In the genomic region with DNA sequence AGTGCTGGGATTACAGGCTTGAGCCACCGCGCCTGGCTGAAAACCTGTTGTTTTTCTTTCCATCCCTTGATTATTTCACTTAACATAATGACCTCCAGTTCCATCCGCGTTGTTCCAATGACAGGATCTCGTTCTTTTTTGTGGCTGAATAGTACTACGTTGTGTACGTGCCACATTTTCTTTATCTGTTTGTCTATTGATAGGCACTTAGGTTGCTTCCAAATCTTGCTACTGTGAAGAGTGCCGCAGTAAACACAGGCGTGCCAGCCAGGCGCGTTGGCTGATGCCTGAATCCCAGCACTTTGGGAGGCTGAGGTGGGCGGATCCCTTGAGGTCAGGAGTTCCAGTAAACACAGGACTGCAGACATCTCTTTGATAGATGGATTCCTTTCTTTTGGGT, we compare ENCODE assay signal across 7 cellular contexts.
DNase-seq lines count a peak whose midpoint lies in the region; ATAC-seq, FAIRE-seq and TF ChIP-seq lines count a peak whose summit lies in the region.
"Not testable (repeated sequence)": the region's sequence is repeated elsewhere in the genome, so short reads cannot be mapped to it uniquely, and the experiment has no call there.

No MANE protein-coding gene starts in this region.

- intact Hi-C loops in CD14-positive monocyte (cut with micrococcal nuclease); HepG2 (cut with micrococcal nuclease; ENCODE audit: unreplicated experiment): not testable (repeated sequence)

- H3K9me3 ChIP-seq in HepG2 (ENCODE audit: low read length): not testable (repeated sequence)

- BruUV-seq in HepG2 (replicated peaks; lab: Mats Ljungman, UMichigan): not testable (repeated sequence)

- H2AFZ ChIP-seq in HepG2 (ENCODE audit: low read length): not testable (repeated sequence)

- peaks cover 58% of the 10 kb centered on the region for H3K4me1 ChIP-seq in HepG2 (ENCODE audit: insufficient read depth, low read length)

- not testable (repeated sequence) for H4K20me1 ChIP-seq in HepG2 (ENCODE audit: insufficient read depth, low read length)

- WGBS in HepG2 (ENCODE audit: low lambda C conversion rate): 5% methylated on average over 12 of the region's 12 CpGs

- H3K9ac ChIP-seq in HepG2 (ENCODE audit: insufficient read depth, low read depth, low read length): not testable (repeated sequence)

- not testable (repeated sequence) for H3K79me2 ChIP-seq in HepG2 (ENCODE audit: insufficient read depth, low read length)

- not testable (repeated sequence) for H3K27ac ChIP-seq in HepG2 (ENCODE audit: extremely low read length, insufficient read depth, low read length)

- not testable (repeated sequence) for ATAC-seq in effector memory CD8-positive, alpha-beta T cell (replicated peaks); natural killer cell treated with Interleukin-12 subunit alpha and Interleukin-12 subunit beta and Interleukin-15 and Interleukin-18, amount 100 ng/mL, for 72 hours
- peak; percentile 47 for ATAC-seq in HepG2

- peaks cover 60% of the 10 kb centered on the region for H3K4me1 Mint-ChIP-seq in CD14-positive monocyte
- peaks cover 44% of the 10 kb centered on the region for H3K4me1 Mint-ChIP-seq in activated CD4-positive, alpha-beta memory T cell treated with anti-CD3 and anti-CD28 coated beads, Interleukin-2, amount 10 ng/mL, durations not matched to agents 7 days and 5 days
- H3K4me1 Mint-ChIP-seq in activated naive CD4-positive, alpha-beta T cell treated with anti-CD3 and anti-CD28 coated beads, Interleukin-2, amount 10 ng/mL, durations not matched to agents 7 days and 5 days: peaks cover 87% of the 10 kb centered on the region
- peaks cover 22% of the 10 kb centered on the region in 2 donors for H3K4me1 Mint-ChIP-seq in effector memory CD8-positive, alpha-beta T cell (ENCODE audit: low read depth in 2 of 2)
- peaks cover 21 to 48% of the 10 kb centered on the region in 2 donors for H3K4me1 Mint-ChIP-seq in natural killer cell treated with Interleukin-12 subunit alpha and Interleukin-12 subunit beta and Interleukin-15 and Interleukin-18, amount 100 ng/mL, for 72 hours (ENCODE audit: low read depth in 2 of 2)

- DNase-seq in CD14-positive monocyte (ENCODE audit: low spot score); activated CD4-positive, alpha-beta memory T cell treated with anti-CD3 and anti-CD28 coated beads, Interleukin-2, amount 10 ng/mL, durations not matched to agents 7 days and 5 days; activated naive CD4-positive, alpha-beta T cell treated with anti-CD3 and anti-CD28 coated beads, Interleukin-2, amount 10 ng/mL, durations not matched to agents 7 days and 5 days; effector memory CD8-positive, alpha-beta T cell; natural killer cell treated with Interleukin-12 subunit alpha and Interleukin-12 subunit beta and Interleukin-15 and Interleukin-18, amount 100 ng/mL, for 72 hours (ENCODE audit: low spot score): not testable (repeated sequence)
- DNase-seq in NCI-H2227 (lab: John Stamatoyannopoulos, UW; ENCODE audit: unreplicated experiment) (peak; percentile 15), HepG2 (ENCODE audit: low spot score) (peak; percentile 57)

- H3K9me3 Mint-ChIP-seq in CD14-positive monocyte; activated CD4-positive, alpha-beta memory T cell treated with anti-CD3 and anti-CD28 coated beads, Interleukin-2, amount 10 ng/mL, durations not matched to agents 7 days and 5 days; activated naive CD4-positive, alpha-beta T cell treated with anti-CD3 and anti-CD28 coated beads, Interleukin-2, amount 10 ng/mL, durations not matched to agents 7 days and 5 days; effector memory CD8-positive, alpha-beta T cell; natural killer cell treated with Interleukin-12 subunit alpha and Interleukin-12 subunit beta and Interleukin-15 and Interleukin-18, amount 100 ng/mL, for 72 hours: not testable (repeated sequence)

- not testable (repeated sequence) for H3K4me3 ChIP-seq in HepG2 (replicated peaks in 1 of 3; ENCODE audit: insufficient read depth in 1 of 3, low read depth in 2 of 3, low read length in 3 of 3)

- TF ChIP-seq RAD21 in HepG2 (CRISPR knock-in tag; IDR thresholded peaks at IDR 0.05): not testable (repeated sequence)

- in situ Hi-C loops in HepG2 (cut with HindIII; ENCODE audit: extremely low pct_ligation_motif_present, low pct_unique_long_range_greater_than_20kb): not testable (repeated sequence)

- not testable (repeated sequence) for H3K27me3 ChIP-seq in HepG2 (ENCODE audit: control insufficient read depth in 1 of 2, insufficient read depth in 2 of 2, low read length in 2 of 2)

- H3K4me2 ChIP-seq in HepG2 (ENCODE audit: low read depth, low read length): 0 out of 2 replicates have a peak overlapping the region, but pooled peaks have one; percentile 19

- peak; percentile 83 for FAIRE-seq in HepG2 (lab: Jason Lieb, UNC)

- H3K36me3 ChIP-seq in HepG2 (replicated peaks in 1 of 2; ENCODE audit: control insufficient read depth in 1 of 2, insufficient read depth in 2 of 2, low read length in 2 of 2): not testable (repeated sequence)

- CTCF ChIA-PET in activated CD4-positive, alpha-beta memory T cell treated with anti-CD3 and anti-CD28 coated beads, Interleukin-2, amount 10 ng/mL, durations not matched to agents 7 days and 5 days (lab: Charles Lee): interaction anchor here (1.3 kb wide), 1 partner anchor 34 kb away, joined by 3 read pairs; no protein-coding TSS in a partner anchor
- CTCF ChIA-PET in activated naive CD4-positive, alpha-beta T cell treated with anti-CD3 and anti-CD28 coated beads, Interleukin-2, amount 10 ng/mL, durations not matched to agents 7 days and 5 days (lab: Charles Lee); HepG2 (lab: Yijun Ruan, JAX; ENCODE audit: low intra/inter-chr PET ratio, low total read pairs): not testable (repeated sequence)

- not testable (repeated sequence) for TF ChIP-seq CTCF in CD14-positive monocyte (IDR thresholded peaks at IDR 0.05); HepG2 (CRISPR knock-in tag; IDR thresholded peaks at IDR 0.05)

- POLR2A ChIA-PET in activated CD4-positive, alpha-beta memory T cell treated with anti-CD3 and anti-CD28 coated beads, Interleukin-2, amount 10 ng/mL, durations not matched to agents 7 days and 5 days (lab: Charles Lee); HepG2 (lab: Yijun Ruan, JAX): not testable (repeated sequence)

- not testable (repeated sequence) for TF ChIP-seq EP300 in HepG2 (IDR thresholded peaks at IDR 0.05; ENCODE audit: low read depth in 2 of 2, low read length in 2 of 2); HepG2 (CRISPR knock-in tag; IDR thresholded peaks at IDR 0.05; ENCODE audit: borderline replicate concordance)

- H3K4me3 Mint-ChIP-seq in CD14-positive monocyte; activated CD4-positive, alpha-beta memory T cell treated with anti-CD3 and anti-CD28 coated beads, Interleukin-2, amount 10 ng/mL, durations not matched to agents 7 days and 5 days; activated naive CD4-positive, alpha-beta T cell treated with anti-CD3 and anti-CD28 coated beads, Interleukin-2, amount 10 ng/mL, durations not matched to agents 7 days and 5 days: not testable (repeated sequence)
- peak overlapping the region; percentile 72 to 76 for H3K4me3 Mint-ChIP-seq in effector memory CD8-positive, alpha-beta T cell
- peak overlapping the region; percentile 58 for H3K4me3 Mint-ChIP-seq in natural killer cell treated with Interleukin-12 subunit alpha and Interleukin-12 subunit beta and Interleukin-15 and Interleukin-18, amount 100 ng/mL, for 72 hours

- H3K36me3 Mint-ChIP-seq in CD14-positive monocyte: peaks cover 44 to 81% of the 10 kb centered on the region in 2 donors
- not testable (repeated sequence) for H3K36me3 Mint-ChIP-seq in activated CD4-positive, alpha-beta memory T cell treated with anti-CD3 and anti-CD28 coated beads, Interleukin-2, amount 10 ng/mL, durations not matched to agents 7 days and 5 days (ENCODE audit: low read depth); effector memory CD8-positive, alpha-beta T cell (ENCODE audit: insufficient read depth); natural killer cell treated with Interleukin-12 subunit alpha and Interleukin-12 subunit beta and Interleukin-15 and Interleukin-18, amount 100 ng/mL, for 72 hours
- peaks cover 31% of the 10 kb centered on the region for H3K36me3 Mint-ChIP-seq in activated naive CD4-positive, alpha-beta T cell treated with anti-CD3 and anti-CD28 coated beads, Interleukin-2, amount 10 ng/mL, durations not matched to agents 7 days and 5 days

- H3K27me3 Mint-ChIP-seq in CD14-positive monocyte (ENCODE audit: low read depth in 3 of 3); activated CD4-positive, alpha-beta memory T cell treated with anti-CD3 and anti-CD28 coated beads, Interleukin-2, amount 10 ng/mL, durations not matched to agents 7 days and 5 days; activated naive CD4-positive, alpha-beta T cell treated with anti-CD3 and anti-CD28 coated beads, Interleukin-2, amount 10 ng/mL, durations not matched to agents 7 days and 5 days; effector memory CD8-positive, alpha-beta T cell; natural killer cell treated with Interleukin-12 subunit alpha and Interleukin-12 subunit beta and Interleukin-15 and Interleukin-18, amount 100 ng/mL, for 72 hours: not testable (repeated sequence)

- TF ChIP-seq POLR2A in HepG2 (IDR thresholded peaks at IDR 0.05; ENCODE audit: insufficient read depth in 1 of 2, low read depth in 2 of 2, low read length in 2 of 2): not testable (repeated sequence)

- peak overlapping the region; percentile 62 to 99 (median 95) for H3K27ac Mint-ChIP-seq in CD14-positive monocyte
- peak overlapping the region; percentile 92 for H3K27ac Mint-ChIP-seq in activated CD4-positive, alpha-beta memory T cell treated with anti-CD3 and anti-CD28 coated beads, Interleukin-2, amount 10 ng/mL, durations not matched to agents 7 days and 5 days
- peak overlapping the region; percentile 95 for H3K27ac Mint-ChIP-seq in activated naive CD4-positive, alpha-beta T cell treated with anti-CD3 and anti-CD28 coated beads, Interleukin-2, amount 10 ng/mL, durations not matched to agents 7 days and 5 days
- H3K27ac Mint-ChIP-seq in effector memory CD8-positive, alpha-beta T cell: peak overlapping the region; percentile 96 to 100
- H3K27ac Mint-ChIP-seq in natural killer cell treated with Interleukin-12 subunit alpha and Interleukin-12 subunit beta and Interleukin-15 and Interleukin-18, amount 100 ng/mL, for 72 hours: peak overlapping the region; percentile 81 to 87

TF ChIP-seq in HepG2, 621 proteins besides CTCF, POLR2A, EP300 and RAD21 (continues in another document):
- 0 out of 2 replicates have a peak, but pooled peaks have one; percentile 12 for TF ChIP-seq KDM2A (CRISPR knock-in tag; IDR thresholded peaks at IDR 0.05; ENCODE audit: borderline replicate concordance, low read depth)
